1 cellular context compared by ENCODE assay signal in the genomic region with DNA sequence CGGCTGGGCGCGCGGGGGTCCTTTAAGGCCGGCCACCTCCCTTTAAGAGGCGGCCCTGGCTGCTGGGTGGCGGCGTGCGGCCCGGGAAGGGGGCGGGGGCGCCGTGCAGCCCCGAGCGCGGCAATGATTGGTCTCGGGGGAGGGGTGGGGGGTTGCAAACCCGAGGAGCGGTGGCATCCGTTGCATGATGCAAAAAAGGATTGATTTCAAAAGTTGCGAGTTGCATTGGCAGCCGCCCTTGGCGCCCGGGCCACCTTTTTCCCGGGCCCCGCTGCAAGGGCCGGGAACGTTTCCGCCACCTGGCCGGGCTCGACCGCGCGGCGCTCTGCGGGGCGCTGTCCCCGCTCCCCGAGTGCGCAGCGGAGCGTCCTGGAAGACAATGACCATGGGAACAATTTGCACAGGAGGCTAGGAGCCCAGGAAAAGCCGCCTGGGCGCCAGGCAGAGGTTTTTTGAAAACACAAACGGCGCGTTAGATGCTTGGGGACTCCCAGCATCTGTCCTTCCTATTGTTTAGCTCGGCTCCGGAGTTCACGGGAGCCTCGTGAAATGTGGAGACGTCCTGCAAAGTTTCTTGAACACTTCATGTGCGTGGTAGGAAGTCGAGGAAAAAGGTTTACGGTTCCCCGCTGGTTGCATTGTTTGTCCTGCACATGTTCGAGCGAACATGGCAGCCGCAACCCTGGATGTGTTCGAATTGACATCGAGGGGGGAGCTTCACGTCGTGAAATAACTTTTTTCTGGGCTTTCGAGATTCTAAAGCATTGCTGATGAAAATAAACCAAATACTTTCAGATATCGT.
A peak's percentile ranks its signal among the peaks of the same experiment; 100 is the strongest.
TF ChIP-seq lines count a peak whose summit lies in the region.

A gene with protein sequence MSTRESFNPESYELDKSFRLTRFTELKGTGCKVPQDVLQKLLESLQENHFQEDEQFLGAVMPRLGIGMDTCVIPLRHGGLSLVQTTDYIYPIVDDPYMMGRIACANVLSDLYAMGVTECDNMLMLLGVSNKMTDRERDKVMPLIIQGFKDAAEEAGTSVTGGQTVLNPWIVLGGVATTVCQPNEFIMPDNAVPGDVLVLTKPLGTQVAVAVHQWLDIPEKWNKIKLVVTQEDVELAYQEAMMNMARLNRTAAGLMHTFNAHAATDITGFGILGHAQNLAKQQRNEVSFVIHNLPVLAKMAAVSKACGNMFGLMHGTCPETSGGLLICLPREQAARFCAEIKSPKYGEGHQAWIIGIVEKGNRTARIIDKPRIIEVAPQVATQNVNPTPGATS (minus strand): TSS at position 78 of the 802 bp plus-strand sequence. CDS start 3,343 bp downstream, outside the sequence.

TF ChIP-seq in K562, 482 proteins besides CTCF, POLR2A, EP300 and RAD21 (continues in another document):
- TF ChIP-seq, protein P1, sequence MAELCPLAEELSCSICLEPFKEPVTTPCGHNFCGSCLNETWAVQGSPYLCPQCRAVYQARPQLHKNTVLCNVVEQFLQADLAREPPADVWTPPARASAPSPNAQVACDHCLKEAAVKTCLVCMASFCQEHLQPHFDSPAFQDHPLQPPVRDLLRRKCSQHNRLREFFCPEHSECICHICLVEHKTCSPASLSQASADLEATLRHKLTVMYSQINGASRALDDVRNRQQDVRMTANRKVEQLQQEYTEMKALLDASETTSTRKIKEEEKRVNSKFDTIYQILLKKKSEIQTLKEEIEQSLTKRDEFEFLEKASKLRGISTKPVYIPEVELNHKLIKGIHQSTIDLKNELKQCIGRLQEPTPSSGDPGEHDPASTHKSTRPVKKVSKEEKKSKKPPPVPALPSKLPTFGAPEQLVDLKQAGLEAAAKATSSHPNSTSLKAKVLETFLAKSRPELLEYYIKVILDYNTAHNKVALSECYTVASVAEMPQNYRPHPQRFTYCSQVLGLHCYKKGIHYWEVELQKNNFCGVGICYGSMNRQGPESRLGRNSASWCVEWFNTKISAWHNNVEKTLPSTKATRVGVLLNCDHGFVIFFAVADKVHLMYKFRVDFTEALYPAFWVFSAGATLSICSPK (IDR thresholded peaks at IDR 0.05; ENCODE audit: borderline replicate concordance), result no peak
- TF ChIP-seq XRCC5 (IDR thresholded peaks at IDR 0.05; ENCODE audit: low read depth, low read length) (no peak), POLR3A (IDR thresholded peaks at IDR 0.05; ENCODE audit: borderline replicate concordance, extremely low read depth, insufficient read depth, insufficient read length) (no peak), ELK3 (CRISPR knock-in tag; IDR thresholded peaks at IDR 0.05) (no peak), POU5F1 (IDR thresholded peaks at IDR 0.05; ENCODE audit: borderline replicate concordance, low read depth, low read length, partially characterized antibody) (no peak), SIN3B (IDR thresholded peaks at IDR 0.05; ENCODE audit: low read depth) (no peak), EZH2 (IDR thresholded peaks at IDR 0.05; ENCODE audit: borderline replicate concordance, low read depth, low read length) (no peak), ZBTB1 (CRISPR knock-in tag; IDR thresholded peaks at IDR 0.05; ENCODE audit: borderline replicate concordance, low read depth) (no peak), RCOR1 (IDR thresholded peaks at IDR 0.05; ENCODE audit: borderline replicate concordance in 1 of 2, low read depth in 2 of 2, low read length in 2 of 2) (no peak), NELFE (IDR thresholded peaks at IDR 0.05; ENCODE audit: insufficient read depth, insufficient read length) (no peak), ZNF764 (CRISPR knock-in tag; IDR thresholded peaks at IDR 0.05; ENCODE audit: low read depth) (no peak), SP2 (IDR thresholded peaks at IDR 0.05; ENCODE audit: extremely low read depth, low read depth, low read length, poor library complexity, severe bottlenecking) (no peak), THRAP3 (IDR thresholded peaks at IDR 0.05; ENCODE audit: borderline replicate concordance) (no peak), ETV6 (IDR thresholded peaks at IDR 0.05; ENCODE audit: borderline replicate concordance in 1 of 2, low read depth in 2 of 2, low read length in 1 of 2) (no peak), ETV6 (CRISPR knock-in tag; IDR thresholded peaks at IDR 0.05; ENCODE audit: borderline replicate concordance) (no peak), BMI1 (IDR thresholded peaks at IDR 0.05; ENCODE audit: low read length) (no peak), FOXM1 (IDR thresholded peaks at IDR 0.05; ENCODE audit: low read depth) (no peak), FOXM1 (CRISPR knock-in tag; IDR thresholded peaks at IDR 0.05; ENCODE audit: low read depth) (0 out of 2 replicates have a peak, but pooled peaks have one; percentile 28), ARID3A (IDR thresholded peaks at IDR 0.05; ENCODE audit: borderline replicate concordance, low read depth, low read length) (no peak), RAD51 (IDR thresholded peaks at IDR 0.05; ENCODE audit: borderline replicate concordance, low read depth) (no peak), ZNF584 (CRISPR knock-in tag; IDR thresholded peaks at IDR 0.05; ENCODE audit: low read depth) (no peak), ZNF695 (CRISPR knock-in tag; IDR thresholded peaks at IDR 0.05) (no peak), HIVEP1 (CRISPR knock-in tag; IDR thresholded peaks at IDR 0.05) (no peak), MCM7 (IDR thresholded peaks at IDR 0.05) (no peak), ZNF699 (CRISPR knock-in tag; IDR thresholded peaks at IDR 0.05; ENCODE audit: insufficient replicate concordance) (no peak), ZNF277 (CRISPR knock-in tag; IDR thresholded peaks at IDR 0.05; ENCODE audit: borderline replicate concordance) (no peak), ZFPM2 (CRISPR knock-in tag; IDR thresholded peaks at IDR 0.05) (no peak), JUND (IDR thresholded peaks at IDR 0.05; ENCODE audit: borderline replicate concordance, low read depth, low read length) (no peak), JUND (tag; IDR thresholded peaks at IDR 0.05; ENCODE audit: borderline replicate concordance, low read depth, low read length) (no peak), GTF2A2 (tag; IDR thresholded peaks at IDR 0.05) (no peak), DACH1 (IDR thresholded peaks at IDR 0.05; ENCODE audit: partially characterized antibody) (no peak), COPS2 (conservative IDR thresholded peaks at IDR 0.05) (no peak), CC2D1A (IDR thresholded peaks at IDR 0.05) (no peak), HDAC8 (tag; IDR thresholded peaks at IDR 0.05) (no peak), ZNF551 (CRISPR knock-in tag; IDR thresholded peaks at IDR 0.05) (no peak), ZNF140 (CRISPR knock-in tag; IDR thresholded peaks at IDR 0.05) (no peak), MAZ (CRISPR knock-in tag; conservative IDR thresholded peaks at IDR 0.05 in 1 of 2, IDR thresholded peaks at IDR 0.05 in 1 of 2) (peak; percentile 16 to 56; a peak in 2 of 4 replicates), POLR3G (IDR thresholded peaks at IDR 0.05; ENCODE audit: extremely low read depth, insufficient read length, insufficient replicate concordance) (no peak), ARNT (IDR thresholded peaks at IDR 0.05) (no peak), POLR2G (IDR thresholded peaks at IDR 0.05; ENCODE audit: low read depth, low read length) (peak; percentile 76), PKNOX1 (IDR thresholded peaks at IDR 0.05) (no peak), GTF2F1 (IDR thresholded peaks at IDR 0.05; ENCODE audit: low read depth, low read length) (no peak), ZBTB7A (IDR thresholded peaks at IDR 0.05; ENCODE audit: borderline replicate concordance, control insufficient read depth, low read depth, low read length) (peak; percentile 80; the same call in 1 of the 2 replicates), TAF7 (tag; IDR thresholded peaks at IDR 0.05) (no peak), NCOA6 (IDR thresholded peaks at IDR 0.05) (no peak), ZBTB12 (CRISPR knock-in tag; IDR thresholded peaks at IDR 0.05) (no peak), HOXB6 (CRISPR knock-in tag; IDR thresholded peaks at IDR 0.05; ENCODE audit: borderline replicate concordance) (no peak), KDM5B (IDR thresholded peaks at IDR 0.05; ENCODE audit: insufficient replicate concordance, low read depth, low read length) (no peak), CBX5 (IDR thresholded peaks at IDR 0.05; ENCODE audit: borderline replicate concordance, low read depth) (no peak), ZNF263 (CRISPR knock-in tag; IDR thresholded peaks at IDR 0.05; ENCODE audit: borderline replicate concordance) (no peak), PTRF (tag; IDR thresholded peaks at IDR 0.05) (no peak), NFIX (CRISPR knock-in tag; IDR thresholded peaks at IDR 0.05; ENCODE audit: low read depth) (no peak), ZNF41 (CRISPR knock-in tag; conservative IDR thresholded peaks at IDR 0.05) (no peak), IFI16 (CRISPR knock-in tag; IDR thresholded peaks at IDR 0.05) (no peak), PHF20 (IDR thresholded peaks at IDR 0.05; ENCODE audit: partially characterized antibody) (no peak)
- TF ChIP-seq, protein P2, sequence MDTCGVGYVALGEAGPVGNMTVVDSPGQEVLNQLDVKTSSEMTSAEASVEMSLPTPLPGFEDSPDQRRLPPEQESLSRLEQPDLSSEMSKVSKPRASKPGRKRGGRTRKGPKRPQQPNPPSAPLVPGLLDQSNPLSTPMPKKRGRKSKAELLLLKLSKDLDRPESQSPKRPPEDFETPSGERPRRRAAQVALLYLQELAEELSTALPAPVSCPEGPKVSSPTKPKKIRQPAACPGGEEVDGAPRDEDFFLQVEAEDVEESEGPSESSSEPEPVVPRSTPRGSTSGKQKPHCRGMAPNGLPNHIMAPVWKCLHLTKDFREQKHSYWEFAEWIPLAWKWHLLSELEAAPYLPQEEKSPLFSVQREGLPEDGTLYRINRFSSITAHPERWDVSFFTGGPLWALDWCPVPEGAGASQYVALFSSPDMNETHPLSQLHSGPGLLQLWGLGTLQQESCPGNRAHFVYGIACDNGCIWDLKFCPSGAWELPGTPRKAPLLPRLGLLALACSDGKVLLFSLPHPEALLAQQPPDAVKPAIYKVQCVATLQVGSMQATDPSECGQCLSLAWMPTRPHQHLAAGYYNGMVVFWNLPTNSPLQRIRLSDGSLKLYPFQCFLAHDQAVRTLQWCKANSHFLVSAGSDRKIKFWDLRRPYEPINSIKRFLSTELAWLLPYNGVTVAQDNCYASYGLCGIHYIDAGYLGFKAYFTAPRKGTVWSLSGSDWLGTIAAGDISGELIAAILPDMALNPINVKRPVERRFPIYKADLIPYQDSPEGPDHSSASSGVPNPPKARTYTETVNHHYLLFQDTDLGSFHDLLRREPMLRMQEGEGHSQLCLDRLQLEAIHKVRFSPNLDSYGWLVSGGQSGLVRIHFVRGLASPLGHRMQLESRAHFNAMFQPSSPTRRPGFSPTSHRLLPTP (IDR thresholded peaks at IDR 0.05; ENCODE audit: borderline replicate concordance, extremely low read depth, insufficient read length), result no peak
- TF ChIP-seq, protein P3, sequence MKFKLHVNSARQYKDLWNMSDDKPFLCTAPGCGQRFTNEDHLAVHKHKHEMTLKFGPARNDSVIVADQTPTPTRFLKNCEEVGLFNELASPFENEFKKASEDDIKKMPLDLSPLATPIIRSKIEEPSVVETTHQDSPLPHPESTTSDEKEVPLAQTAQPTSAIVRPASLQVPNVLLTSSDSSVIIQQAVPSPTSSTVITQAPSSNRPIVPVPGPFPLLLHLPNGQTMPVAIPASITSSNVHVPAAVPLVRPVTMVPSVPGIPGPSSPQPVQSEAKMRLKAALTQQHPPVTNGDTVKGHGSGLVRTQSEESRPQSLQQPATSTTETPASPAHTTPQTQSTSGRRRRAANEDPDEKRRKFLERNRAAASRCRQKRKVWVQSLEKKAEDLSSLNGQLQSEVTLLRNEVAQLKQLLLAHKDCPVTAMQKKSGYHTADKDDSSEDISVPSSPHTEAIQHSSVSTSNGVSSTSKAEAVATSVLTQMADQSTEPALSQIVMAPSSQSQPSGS (CRISPR knock-in tag; IDR thresholded peaks at IDR 0.05), result no peak
